ENCODE assay signal across 1 cellular context in the genomic region with DNA sequence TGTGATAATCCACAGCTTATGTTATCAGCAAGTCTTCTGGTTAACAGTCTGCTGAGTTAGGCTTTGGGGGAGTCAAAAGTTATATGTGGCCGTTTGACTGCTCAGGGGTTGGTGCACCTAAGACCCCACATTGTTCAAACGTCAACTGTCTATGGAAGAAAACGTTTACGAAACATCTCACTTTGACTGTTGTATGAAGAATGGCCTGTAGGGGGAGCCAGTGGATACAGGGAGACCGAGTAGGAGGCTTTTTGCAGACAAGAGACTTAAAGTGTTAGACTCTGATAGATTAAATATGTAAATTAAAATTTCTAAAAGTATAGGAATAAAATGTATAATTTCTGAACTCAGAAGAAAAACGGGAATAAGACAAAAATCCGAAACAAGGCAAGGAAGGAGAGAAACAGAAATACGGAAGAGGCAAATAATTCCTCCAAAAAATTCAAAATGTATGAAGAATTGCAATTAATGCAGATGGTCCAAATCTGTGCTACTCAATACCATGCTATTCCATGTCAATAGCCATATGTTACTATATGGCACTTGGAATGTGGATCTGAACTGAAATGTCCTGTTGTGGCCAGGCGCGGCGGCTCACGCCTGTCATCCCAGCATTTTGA.
A peak's percentile ranks its signal among the peaks of the same experiment; 100 is the strongest.
TF ChIP-seq lines count a peak whose summit lies in the region.

No MANE protein-coding gene starts in this region.

TF ChIP-seq in K562, 482 proteins besides CTCF, POLR2A, EP300 and RAD21:
- TF ChIP-seq, protein P1, sequence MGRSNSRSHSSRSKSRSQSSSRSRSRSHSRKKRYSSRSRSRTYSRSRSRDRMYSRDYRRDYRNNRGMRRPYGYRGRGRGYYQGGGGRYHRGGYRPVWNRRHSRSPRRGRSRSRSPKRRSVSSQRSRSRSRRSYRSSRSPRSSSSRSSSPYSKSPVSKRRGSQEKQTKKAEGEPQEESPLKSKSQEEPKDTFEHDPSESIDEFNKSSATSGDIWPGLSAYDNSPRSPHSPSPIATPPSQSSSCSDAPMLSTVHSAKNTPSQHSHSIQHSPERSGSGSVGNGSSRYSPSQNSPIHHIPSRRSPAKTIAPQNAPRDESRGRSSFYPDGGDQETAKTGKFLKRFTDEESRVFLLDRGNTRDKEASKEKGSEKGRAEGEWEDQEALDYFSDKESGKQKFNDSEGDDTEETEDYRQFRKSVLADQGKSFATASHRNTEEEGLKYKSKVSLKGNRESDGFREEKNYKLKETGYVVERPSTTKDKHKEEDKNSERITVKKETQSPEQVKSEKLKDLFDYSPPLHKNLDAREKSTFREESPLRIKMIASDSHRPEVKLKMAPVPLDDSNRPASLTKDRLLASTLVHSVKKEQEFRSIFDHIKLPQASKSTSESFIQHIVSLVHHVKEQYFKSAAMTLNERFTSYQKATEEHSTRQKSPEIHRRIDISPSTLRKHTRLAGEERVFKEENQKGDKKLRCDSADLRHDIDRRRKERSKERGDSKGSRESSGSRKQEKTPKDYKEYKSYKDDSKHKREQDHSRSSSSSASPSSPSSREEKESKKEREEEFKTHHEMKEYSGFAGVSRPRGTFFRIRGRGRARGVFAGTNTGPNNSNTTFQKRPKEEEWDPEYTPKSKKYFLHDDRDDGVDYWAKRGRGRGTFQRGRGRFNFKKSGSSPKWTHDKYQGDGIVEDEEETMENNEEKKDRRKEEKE (IDR thresholded peaks at IDR 0.05; ENCODE audit: borderline replicate concordance in 1 of 2, control insufficient read depth in 1 of 2, low read depth in 2 of 2, low read length in 1 of 2) = no peak
- TF ChIP-seq SMARCC2 (IDR thresholded peaks at IDR 0.05; ENCODE audit: low read depth) (no peak), SMC3 (conservative IDR thresholded peaks at IDR 0.05; ENCODE audit: insufficient read depth, low read depth, low read length) (peak; percentile 53), NCOA4 (IDR thresholded peaks at IDR 0.05; ENCODE audit: partially characterized antibody) (no peak), MEIS2 (IDR thresholded peaks at IDR 0.05; ENCODE audit: partially characterized antibody) (peak; percentile 7), ZNF263 (CRISPR knock-in tag; IDR thresholded peaks at IDR 0.05; ENCODE audit: borderline replicate concordance) (no peak), FOXM1 (IDR thresholded peaks at IDR 0.05; ENCODE audit: low read depth) (peak; percentile 43; the same call in 1 of the 2 replicates), FOXM1 (CRISPR knock-in tag; IDR thresholded peaks at IDR 0.05; ENCODE audit: low read depth) (no peak), MAZ (CRISPR knock-in tag; conservative IDR thresholded peaks at IDR 0.05 in 1 of 2, IDR thresholded peaks at IDR 0.05 in 1 of 2) (0 out of 4 replicates have a peak, but pooled peaks of 1 of the 2 experiments have one; percentile 25), POLR2AphosphoS5 (IDR thresholded peaks at IDR 0.05; ENCODE audit: control insufficient read depth, insufficient read depth, low read depth, low read length) (no peak), KLF16 (IDR thresholded peaks at IDR 0.05) (0 out of 2 replicates have a peak, but pooled peaks have one; percentile 59), ZKSCAN8 (CRISPR knock-in tag; IDR thresholded peaks at IDR 0.05) (no peak)
- TF ChIP-seq, protein P2, sequence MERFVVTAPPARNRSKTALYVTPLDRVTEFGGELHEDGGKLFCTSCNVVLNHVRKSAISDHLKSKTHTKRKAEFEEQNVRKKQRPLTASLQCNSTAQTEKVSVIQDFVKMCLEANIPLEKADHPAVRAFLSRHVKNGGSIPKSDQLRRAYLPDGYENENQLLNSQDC (CRISPR knock-in tag; IDR thresholded peaks at IDR 0.05) = no peak
- TF ChIP-seq, protein P3, sequence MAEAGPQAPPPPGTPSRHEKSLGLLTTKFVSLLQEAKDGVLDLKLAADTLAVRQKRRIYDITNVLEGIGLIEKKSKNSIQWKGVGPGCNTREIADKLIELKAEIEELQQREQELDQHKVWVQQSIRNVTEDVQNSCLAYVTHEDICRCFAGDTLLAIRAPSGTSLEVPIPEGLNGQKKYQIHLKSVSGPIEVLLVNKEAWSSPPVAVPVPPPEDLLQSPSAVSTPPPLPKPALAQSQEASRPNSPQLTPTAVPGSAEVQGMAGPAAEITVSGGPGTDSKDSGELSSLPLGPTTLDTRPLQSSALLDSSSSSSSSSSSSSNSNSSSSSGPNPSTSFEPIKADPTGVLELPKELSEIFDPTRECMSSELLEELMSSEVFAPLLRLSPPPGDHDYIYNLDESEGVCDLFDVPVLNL (CRISPR knock-in tag; IDR thresholded peaks at IDR 0.05; ENCODE audit: low read depth) = no peak
- TF ChIP-seq, protein P4, sequence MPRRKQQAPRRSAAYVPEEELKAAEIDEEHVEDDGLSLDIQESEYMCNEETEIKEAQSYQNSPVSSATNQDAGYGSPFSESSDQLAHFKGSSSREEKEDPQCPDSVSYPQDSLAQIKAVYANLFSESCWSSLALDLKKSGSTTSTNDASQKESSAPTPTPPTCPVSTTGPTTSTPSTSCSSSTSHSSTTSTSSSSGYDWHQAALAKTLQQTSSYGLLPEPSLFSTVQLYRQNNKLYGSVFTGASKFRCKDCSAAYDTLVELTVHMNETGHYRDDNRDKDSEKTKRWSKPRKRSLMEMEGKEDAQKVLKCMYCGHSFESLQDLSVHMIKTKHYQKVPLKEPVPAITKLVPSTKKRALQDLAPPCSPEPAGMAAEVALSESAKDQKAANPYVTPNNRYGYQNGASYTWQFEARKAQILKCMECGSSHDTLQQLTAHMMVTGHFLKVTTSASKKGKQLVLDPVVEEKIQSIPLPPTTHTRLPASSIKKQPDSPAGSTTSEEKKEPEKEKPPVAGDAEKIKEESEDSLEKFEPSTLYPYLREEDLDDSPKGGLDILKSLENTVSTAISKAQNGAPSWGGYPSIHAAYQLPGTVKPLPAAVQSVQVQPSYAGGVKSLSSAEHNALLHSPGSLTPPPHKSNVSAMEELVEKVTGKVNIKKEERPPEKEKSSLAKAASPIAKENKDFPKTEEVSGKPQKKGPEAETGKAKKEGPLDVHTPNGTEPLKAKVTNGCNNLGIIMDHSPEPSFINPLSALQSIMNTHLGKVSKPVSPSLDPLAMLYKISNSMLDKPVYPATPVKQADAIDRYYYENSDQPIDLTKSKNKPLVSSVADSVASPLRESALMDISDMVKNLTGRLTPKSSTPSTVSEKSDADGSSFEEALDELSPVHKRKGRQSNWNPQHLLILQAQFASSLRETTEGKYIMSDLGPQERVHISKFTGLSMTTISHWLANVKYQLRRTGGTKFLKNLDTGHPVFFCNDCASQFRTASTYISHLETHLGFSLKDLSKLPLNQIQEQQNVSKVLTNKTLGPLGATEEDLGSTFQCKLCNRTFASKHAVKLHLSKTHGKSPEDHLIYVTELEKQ (CRISPR knock-in tag; IDR thresholded peaks at IDR 0.05) = 0 out of 2 replicates have a peak, but pooled peaks have one; percentile 21
- TF ChIP-seq, protein P5, sequence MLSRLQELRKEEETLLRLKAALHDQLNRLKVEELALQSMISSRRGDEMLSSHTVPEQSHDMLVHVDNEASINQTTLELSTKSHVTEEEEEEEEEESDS (CRISPR knock-in tag; IDR thresholded peaks at IDR 0.05) = no peak
- TF ChIP-seq, protein P6, sequence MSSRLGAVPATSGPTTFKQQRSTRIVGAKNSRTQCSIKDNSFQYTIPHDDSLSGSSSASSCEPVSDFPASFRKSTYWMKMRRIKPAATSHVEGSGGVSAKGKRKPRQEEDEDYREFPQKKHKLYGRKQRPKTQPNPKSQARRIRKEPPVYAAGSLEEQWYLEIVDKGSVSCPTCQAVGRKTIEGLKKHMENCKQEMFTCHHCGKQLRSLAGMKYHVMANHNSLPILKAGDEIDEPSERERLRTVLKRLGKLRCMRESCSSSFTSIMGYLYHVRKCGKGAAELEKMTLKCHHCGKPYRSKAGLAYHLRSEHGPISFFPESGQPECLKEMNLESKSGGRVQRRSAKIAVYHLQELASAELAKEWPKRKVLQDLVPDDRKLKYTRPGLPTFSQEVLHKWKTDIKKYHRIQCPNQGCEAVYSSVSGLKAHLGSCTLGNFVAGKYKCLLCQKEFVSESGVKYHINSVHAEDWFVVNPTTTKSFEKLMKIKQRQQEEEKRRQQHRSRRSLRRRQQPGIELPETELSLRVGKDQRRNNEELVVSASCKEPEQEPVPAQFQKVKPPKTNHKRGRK (tag; IDR thresholded peaks at IDR 0.05) = peak; percentile 74; the same call in 1 of the 2 replicates
- TF ChIP-seq, protein P7, sequence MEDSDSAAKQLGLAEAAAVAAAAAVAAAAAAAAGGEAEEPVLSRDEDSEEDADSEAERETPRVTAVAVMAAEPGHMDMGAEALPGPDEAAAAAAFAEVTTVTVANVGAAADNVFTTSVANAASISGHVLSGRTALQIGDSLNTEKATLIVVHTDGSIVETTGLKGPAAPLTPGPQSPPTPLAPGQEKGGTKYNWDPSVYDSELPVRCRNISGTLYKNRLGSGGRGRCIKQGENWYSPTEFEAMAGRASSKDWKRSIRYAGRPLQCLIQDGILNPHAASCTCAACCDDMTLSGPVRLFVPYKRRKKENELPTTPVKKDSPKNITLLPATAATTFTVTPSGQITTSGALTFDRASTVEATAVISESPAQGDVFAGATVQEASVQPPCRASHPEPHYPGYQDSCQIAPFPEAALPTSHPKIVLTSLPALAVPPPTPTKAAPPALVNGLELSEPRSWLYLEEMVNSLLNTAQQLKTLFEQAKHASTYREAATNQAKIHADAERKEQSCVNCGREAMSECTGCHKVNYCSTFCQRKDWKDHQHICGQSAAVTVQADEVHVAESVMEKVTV (CRISPR knock-in tag; IDR thresholded peaks at IDR 0.05) = peak; percentile 69
TF ChIP-seq in K562: peak in this region for 8.
